Comparison of ENCODE assay signal across 10 cellular contexts in genomic region chr5:122129332-122129731, GRCh38. TPM values are rescaled to one million over a fixed set of nuclear protein-coding genes. Genes with fewer than 3 reads are reported as not detected.
DNase-seq lines count a peak whose midpoint lies in the region; ATAC-seq, FAIRE-seq and TF ChIP-seq lines count a peak whose summit lies in the region.
"Had no signal": no experiment of that assay in that cellular context is flagged by ENCODE, and none has a peak within 500 bp of the region (broad histone marks: within the 10 kb centered on the region; RNA-seq: fewer than 3 reads in every experiment).

ZNF474 (plus strand) TSS chr5:122129546; CDS start chr5:122151991, 22,445 bp downstream.

- no peak for ATAC-seq in GM18867 (IDR thresholded peaks at IDR 0.05; ENCODE audit: unreplicated experiment)

- FAIRE-seq in frontal cortex (lab: Jason Lieb, UNC) = no peak

- DNase-seq in NCI-H2107 treated with DMSO at 0.1 percent for 48 hours (lab: John Stamatoyannopoulos, UW; ENCODE audit: unreplicated experiment) (peak; percentile 53), NCI-H2107 (lab: John Stamatoyannopoulos, UW) (no peak), adipocyte (ENCODE audit: low read depth) (peak; percentile 94), iPS DF 4.7 (ENCODE audit: extremely low read depth, low spot score) (peak; percentile 75), transverse colon (peak; percentile 20), frontal cortex (ENCODE audit: low spot score in 2 of 2) (no peak)
- no peak for DNase-seq in stimulated activated naive CD4-positive, alpha-beta T cell treated with Interleukin-2 at 50 U/mL for 16 hours (lab: John Stamatoyannopoulos, UW)
- DNase-seq: T-helper 2 cell had no signal

- no peaks in the 10 kb centered on the region for H3K36me3 ChIP-seq in adipocyte (ENCODE audit: control insufficient read depth, insufficient read depth, low read length, severe bottlenecking)
- H3K36me3 ChIP-seq in transverse colon = no peaks in the 10 kb centered on the region
- H3K36me3 ChIP-seq: BLaER1 had no signal

- peaks cover 25% of the 10 kb centered on the region for H3K4me1 ChIP-seq in adipocyte (ENCODE audit: control insufficient read depth, insufficient read depth, low read length)
- peaks cover 0 to 9% (median 2%) of the 10 kb centered on the region in 4 donors for H3K4me1 ChIP-seq in transverse colon
- H3K4me1 ChIP-seq: BLaER1 had no signal

- H3K9ac ChIP-seq in adipocyte (ENCODE audit: low read length) = no peak within 1 kb of the TSS
- H3K9ac ChIP-seq: BLaER1 had no signal

- no peak for TF ChIP-seq POLR2A in transverse colon (IDR thresholded peaks at IDR 0.05)

- no peak within 1 kb of the TSS for H3K4me3 ChIP-seq in adipocyte (ENCODE audit: low read length)
- H3K4me3 ChIP-seq in transverse colon = no peak within 1 kb of the TSS
- H3K4me3 ChIP-seq: BLaER1 had no signal

- WGBS in transverse colon (ENCODE audit: low coverage in 1 of 2), 2 donors = 23 to 28% methylated on average over 4 of the region's 4 CpGs

- H3K27me3 ChIP-seq in adipocyte (replicated peaks; ENCODE audit: control insufficient read depth, insufficient read depth, low read length) (no peaks in the 10 kb centered on the region), transverse colon (no peaks in the 10 kb centered on the region)
- H3K27me3 ChIP-seq: BLaER1 had no signal

- peak within 1 kb of the TSS; percentile 1 to 61 (median 39) for H3K27ac ChIP-seq in transverse colon
- H3K27ac ChIP-seq: BLaER1 had no signal

- in situ Hi-C loops in transverse colon (cut with MboI; ENCODE audit: low pct_ligation_motif_present in 1 of 4, low pct_unique_long_range_greater_than_20kb in 1 of 4, low sequenced_read_pairs in 3 of 4) = no loop called here

- no peak for TF ChIP-seq CTCF in transverse colon (IDR thresholded peaks at IDR 0.05)

- no peak for TF ChIP-seq EP300 in transverse colon (IDR thresholded peaks at IDR 0.05; ENCODE audit: low read depth)

- H3K9me3 ChIP-seq in adipocyte (ENCODE audit: control insufficient read depth, low read length) (no peaks in the 10 kb centered on the region), transverse colon (no peaks in the 10 kb centered on the region)
- H3K9me3 ChIP-seq: BLaER1 had no signal

- intact Hi-C loops in transverse colon (cut with DNase I; ENCODE audit: low total_unique reads) = no loop called here

RNA-seq across cellular contexts. Expression of gene ZNF474, which starts in this region (rescaled TPM):
- not detected for total RNA-seq in transverse colon
- total RNA-seq in frontal cortex = 1.6 TPM

Comparison
In these comparisons a context has a peak if more than half of its experiments do, and no peak if none do; other contexts are left out.
1. DNase-seq: peak in NCI-H2107 treated with DMSO at 0.1 percent for 48 hours (single experiment), adipocyte (single experiment) and iPS DF 4.7 (single experiment); none in NCI-H2107 (single experiment), stimulated activated naive CD4-positive, alpha-beta T cell treated with Interleukin-2 at 50 U/mL for 16 hours (single experiment) and frontal cortex (0 of 2).
2. Peak in DNase-seq and H3K27ac ChIP-seq in transverse colon; RNA of the gene not detected or under 1 TPM.